ENCODE assay signal across 1 cellular context in the genomic region with DNA sequence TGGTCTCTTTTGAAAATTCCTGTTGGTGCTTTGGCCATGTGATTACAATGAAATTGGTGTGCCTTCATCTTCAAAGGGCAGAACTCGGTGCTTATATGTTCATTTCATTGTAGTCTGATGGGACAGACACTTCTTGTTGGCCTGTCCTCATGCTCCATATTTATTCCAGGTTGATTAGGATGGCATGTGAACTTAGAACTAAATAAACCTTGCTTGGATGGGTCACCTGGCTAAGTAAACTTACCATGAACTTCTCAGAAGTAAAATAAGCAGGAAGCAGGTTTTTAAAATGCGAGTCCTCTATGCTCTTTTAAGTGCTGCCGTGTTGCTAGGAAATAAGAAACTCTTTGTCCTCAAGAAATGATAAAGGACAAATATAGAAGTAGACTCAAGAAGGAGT.
TF ChIP-seq lines count a peak whose summit lies in the region.

No MANE protein-coding gene starts in this region.

TF ChIP-seq in HepG2, 621 proteins besides CTCF, POLR2A, EP300 and RAD21:
- TF ChIP-seq KDM2A (CRISPR knock-in tag; IDR thresholded peaks at IDR 0.05; ENCODE audit: borderline replicate concordance, low read depth) (no peak), RFXAP (CRISPR knock-in tag; IDR thresholded peaks at IDR 0.05; ENCODE audit: borderline replicate concordance) (no peak), HMG20B (CRISPR knock-in tag; conservative IDR thresholded peaks at IDR 0.05) (no peak), GFI1 (CRISPR knock-in tag; IDR thresholded peaks at IDR 0.05; ENCODE audit: borderline replicate concordance) (no peak), SAP130 (CRISPR knock-in tag; IDR thresholded peaks at IDR 0.05; ENCODE audit: low read depth) (0 out of 2 replicates have a peak, but pooled peaks have one; percentile 30), DRAP1 (CRISPR knock-in tag; IDR thresholded peaks at IDR 0.05) (no peak), ZNF335 (CRISPR knock-in tag; IDR thresholded peaks at IDR 0.05) (no peak), STAT6 (CRISPR knock-in tag; IDR thresholded peaks at IDR 0.05; ENCODE audit: borderline replicate concordance) (no peak), AKAP8 (CRISPR knock-in tag; IDR thresholded peaks at IDR 0.05) (no peak), ARHGAP35 (CRISPR knock-in tag; IDR thresholded peaks at IDR 0.05; ENCODE audit: borderline replicate concordance) (no peak), ZNF207 (IDR thresholded peaks at IDR 0.05; ENCODE audit: borderline replicate concordance) (no peak), ARID5B (CRISPR knock-in tag; IDR thresholded peaks at IDR 0.05) (0 out of 2 replicates have a peak, but pooled peaks have one; percentile 18), CENPX (CRISPR knock-in tag; IDR thresholded peaks at IDR 0.05) (no peak), SMAD1 (CRISPR knock-in tag; IDR thresholded peaks at IDR 0.05; ENCODE audit: borderline replicate concordance, low read depth) (no peak), ZNF747 (CRISPR knock-in tag; IDR thresholded peaks at IDR 0.05; ENCODE audit: borderline replicate concordance) (no peak), ELF3 (CRISPR knock-in tag; IDR thresholded peaks at IDR 0.05) (0 out of 2 replicates have a peak, but pooled peaks have one; percentile 18), HNF4A (CRISPR knock-in tag; IDR thresholded peaks at IDR 0.05) (0 out of 2 replicates have a peak, but pooled peaks have one; percentile 5), RARA (CRISPR knock-in tag; IDR thresholded peaks at IDR 0.05) (peak; percentile 63), ZBTB42 (CRISPR knock-in tag; IDR thresholded peaks at IDR 0.05) (no peak), KAT7 (CRISPR knock-in tag; IDR thresholded peaks at IDR 0.05; ENCODE audit: borderline replicate concordance) (no peak), TOE1 (CRISPR knock-in tag; IDR thresholded peaks at IDR 0.05) (no peak), NCOA1 (CRISPR knock-in tag; IDR thresholded peaks at IDR 0.05) (no peak), PAXIP1 (CRISPR knock-in tag; conservative IDR thresholded peaks at IDR 0.05) (peak; percentile 46; the same call in 1 of the 2 replicates), ZFX (CRISPR knock-in tag; IDR thresholded peaks at IDR 0.05; ENCODE audit: low read depth) (no peak)
- TF ChIP-seq, protein P1, sequence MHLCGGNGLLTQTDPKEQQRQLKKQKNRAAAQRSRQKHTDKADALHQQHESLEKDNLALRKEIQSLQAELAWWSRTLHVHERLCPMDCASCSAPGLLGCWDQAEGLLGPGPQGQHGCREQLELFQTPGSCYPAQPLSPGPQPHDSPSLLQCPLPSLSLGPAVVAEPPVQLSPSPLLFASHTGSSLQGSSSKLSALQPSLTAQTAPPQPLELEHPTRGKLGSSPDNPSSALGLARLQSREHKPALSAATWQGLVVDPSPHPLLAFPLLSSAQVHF (CRISPR knock-in tag; IDR thresholded peaks at IDR 0.05) = no peak
TF ChIP-seq in HepG2: peak in this region for 6.
